28 cellular contexts compared by ENCODE assay signal in the genomic region with DNA sequence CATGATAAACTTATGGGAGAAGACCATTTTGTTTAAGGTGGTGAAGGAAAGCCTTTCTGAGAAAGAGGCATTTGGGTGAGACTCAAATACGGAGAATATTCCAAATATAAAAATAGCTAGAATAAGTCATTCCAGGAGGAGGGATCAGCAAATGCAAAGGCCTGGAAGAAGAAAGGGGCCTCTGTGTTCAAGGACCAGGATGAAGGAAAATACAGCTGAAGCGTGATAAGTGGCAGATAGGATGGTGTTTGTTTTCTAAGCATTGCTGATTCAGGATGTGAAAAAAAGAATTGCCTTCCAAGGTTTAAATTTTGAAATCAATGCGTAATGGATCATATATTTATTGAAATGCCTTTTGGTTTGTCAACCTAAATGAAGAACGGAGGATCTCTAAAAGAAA.
"Had no signal": no experiment of that assay in that cellular context is flagged by ENCODE, and none has a peak within 500 bp of the region (broad histone marks: within the 10 kb centered on the region; RNA-seq: fewer than 3 reads in every experiment).

No MANE protein-coding gene starts in this region.

- H3K4me1 ChIP-seq: SJCRH30 had no signal

- ATAC-seq: Right ventricle myocardium inferior had no signal

- H3K4me3 ChIP-seq: PC-9, SJCRH30 had no signal

- H3K27ac ChIP-seq: PC-9, RWPE1, SJCRH30 had no signal

- H3K36me3 ChIP-seq: SJCRH30 had no signal

- H3K9me3 ChIP-seq: SJCRH30, SK-N-SH had no signal

- DNase-seq: Kasumi-1, MM.1S, MV-4-11, NCI-H1092, NCI-H1105, NCI-H1417 treated with DMSO at 0.1 percent for 48 hours, NCI-H1436 treated with DMSO at 0.1 percent for 48 hours, NCI-H1694 treated with DMSO at 0.1 percent for 48 hours, NCI-H187 treated with DMSO at 0.1 percent for 48 hours, NCI-H2029, NCI-H2081, NCI-H2171 treated with DMSO at 0.1 percent for 48 hours, NCI-H2227 treated with DMSO at 0.1 percent for 48 hours, NCI-H345, NCI-H446, NCI-H510A treated with DMSO at 0.1 percent for 48 hours, NCI-H524 treated with DMSO at 0.1 percent for 48 hours, NCI-H526 treated with DMSO at 0.1 percent for 48 hours, NCI-H774, PC-9, SHP77, SIG-M5, SJCRH30, SK-N-SH, SW 1271, T-helper 1 cell had no signal

- H3K27me3 ChIP-seq: SJCRH30 had no signal
